21 cellular contexts compared by ENCODE assay signal in the genomic region with DNA sequence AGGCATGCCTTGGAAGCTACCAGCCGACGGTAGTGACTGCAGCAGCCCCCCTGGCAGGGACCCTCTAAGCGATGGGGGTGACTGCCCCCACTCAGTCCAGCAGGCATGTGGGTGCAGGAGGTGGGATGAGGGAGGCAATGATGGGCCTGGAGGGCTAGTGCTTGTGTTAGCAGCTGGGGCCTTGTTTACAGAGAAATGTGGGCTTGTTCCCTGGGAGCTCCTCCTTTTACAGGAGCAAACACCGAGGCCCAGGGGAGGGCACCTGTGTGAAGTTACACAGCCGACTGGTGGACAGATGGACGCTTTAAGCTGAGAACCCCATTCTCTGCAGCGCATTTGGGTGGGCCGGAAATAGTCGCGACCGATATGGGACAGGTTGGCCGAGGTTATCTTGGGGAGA.
DNase-seq lines count a peak whose midpoint lies in the region; ATAC-seq and TF ChIP-seq lines count a peak whose summit lies in the region.
"Had no signal": no experiment of that assay in that cellular context is flagged by ENCODE, and none has a peak within 500 bp of the region (broad histone marks: within the 10 kb centered on the region; RNA-seq: fewer than 3 reads in every experiment).

No MANE protein-coding gene starts in this region.

- H3K36me3 Mint-ChIP-seq in activated T-helper 2 cell treated with anti-CD3 and anti-CD28 coated beads, Interferon-gamma antibody, Interleukin-2, Interleukin-4, amounts not matched to agents 10 μg/mL and 5 μg/mL and 100 μg/mL, durations not matched to agents 14 hours and 24 hours and 36 hours (ENCODE audit: low read depth): no peaks in the 10 kb centered on the region
- peaks cover 8% of the 10 kb centered on the region for H3K36me3 Mint-ChIP-seq in progenitor cell of endocrine pancreas (ENCODE audit: insufficient read depth)

- no peak overlapping the region for H3K27ac ChIP-seq in uterus
- H3K27ac ChIP-seq: BLaER1, GM23248, PC-9 had no signal

- H3K9me3 Mint-ChIP-seq in activated T-helper 2 cell treated with anti-CD3 and anti-CD28 coated beads, Interferon-gamma antibody, Interleukin-2, Interleukin-4, amounts not matched to agents 10 μg/mL and 5 μg/mL and 100 μg/mL, durations not matched to agents 14 hours and 24 hours and 36 hours: peaks cover 5% of the 10 kb centered on the region
- peaks cover 11% of the 10 kb centered on the region for H3K9me3 Mint-ChIP-seq in progenitor cell of endocrine pancreas (ENCODE audit: low read depth)

- H3K27me3 Mint-ChIP-seq in activated T-helper 2 cell treated with anti-CD3 and anti-CD28 coated beads, Interferon-gamma antibody, Interleukin-2, Interleukin-4, amounts not matched to agents 10 μg/mL and 5 μg/mL and 100 μg/mL, durations not matched to agents 14 hours and 24 hours and 36 hours (ENCODE audit: low read depth): no peaks in the 10 kb centered on the region
- H3K27me3 Mint-ChIP-seq in progenitor cell of endocrine pancreas: no peaks in the 10 kb centered on the region

- intact Hi-C loops in activated T-helper 2 cell treated with anti-CD3 and anti-CD28 coated beads, Interferon-gamma antibody, Interleukin-2, Interleukin-4, amounts not matched to agents 10 μg/mL and 5 μg/mL and 100 μg/mL, durations not matched to agents 14 hours and 24 hours and 36 hours (cut with micrococcal nuclease): no loop called here
- intact Hi-C loops in uterus (cut with DNase I; ENCODE audit: low total_unique reads): no loop called here

- no peak overlapping the region for H3K4me3 ChIP-seq in uterus
- H3K4me3 ChIP-seq: BLaER1, GM23248, PC-9 had no signal

- no peaks in the 10 kb centered on the region for H3K4me1 Mint-ChIP-seq in activated T-helper 2 cell treated with anti-CD3 and anti-CD28 coated beads, Interferon-gamma antibody, Interleukin-2, Interleukin-4, amounts not matched to agents 10 μg/mL and 5 μg/mL and 100 μg/mL, durations not matched to agents 14 hours and 24 hours and 36 hours (ENCODE audit: low read depth)
- H3K4me1 Mint-ChIP-seq in progenitor cell of endocrine pancreas (ENCODE audit: low read depth): peaks cover 4% of the 10 kb centered on the region
- H3K4me1 Mint-ChIP-seq: CD8-positive, alpha-beta memory T cell had no signal

- H3K36me3 ChIP-seq in uterus: no peaks in the 10 kb centered on the region
- H3K36me3 ChIP-seq: BLaER1 had no signal

- no peak overlapping the region for H3K4me3 Mint-ChIP-seq in activated T-helper 2 cell treated with anti-CD3 and anti-CD28 coated beads, Interferon-gamma antibody, Interleukin-2, Interleukin-4, amounts not matched to agents 10 μg/mL and 5 μg/mL and 100 μg/mL, durations not matched to agents 14 hours and 24 hours and 36 hours (ENCODE audit: low read depth)
- no peak overlapping the region for H3K4me3 Mint-ChIP-seq in progenitor cell of endocrine pancreas (ENCODE audit: low read depth)
- H3K4me3 Mint-ChIP-seq: CD8-positive, alpha-beta memory T cell had no signal

- no peaks in the 10 kb centered on the region for H3K4me1 ChIP-seq in uterus

- no peaks in the 10 kb centered on the region for H3K27me3 ChIP-seq in uterus
- H3K27me3 ChIP-seq: BLaER1 had no signal

- no peak for TF ChIP-seq POLR2A in uterus (IDR thresholded peaks at IDR 0.05)

- TF ChIP-seq CTCF in progenitor cell of endocrine pancreas (IDR thresholded peaks at IDR 0.05; ENCODE audit: unreplicated experiment) (no peak), uterus (IDR thresholded peaks at IDR 0.05) (no peak)

- no peaks in the 10 kb centered on the region for H3K9me3 ChIP-seq in uterus

- peak; percentile 1 for DNase-seq in AG20443 (ENCODE audit: low spot score)
- peak; percentile 1 for DNase-seq in activated T-helper 2 cell treated with anti-CD3 and anti-CD28 coated beads, Interferon-gamma antibody, Interleukin-2, Interleukin-4, amounts not matched to agents 10 μg/mL and 5 μg/mL and 100 μg/mL, durations not matched to agents 14 hours and 24 hours and 36 hours (ENCODE audit: low spot score)
- peak; percentile 34 for DNase-seq in left lobe of liver (ENCODE audit: low spot score)
- no peak for DNase-seq in progenitor cell of endocrine pancreas (ENCODE audit: low spot score, unreplicated experiment)
- no peak for DNase-seq in COR-L47 (lab: John Stamatoyannopoulos, UW)
- no peak for DNase-seq in NCI-H2171 treated with DMSO at 0.1 percent for 48 hours (lab: John Stamatoyannopoulos, UW)
- DNase-seq in uterus: no peak
- DNase-seq: CD8-positive, alpha-beta memory T cell; DMS 273 treated with DMSO at 0.1 percent for 48 hours; GF-D8; GM23248; KG1; NCI-H1417 treated with DMSO at 0.1 percent for 48 hours; NCI-H1930; NCI-H2171; NCI-H446 treated with DMSO at 0.1 percent for 48 hours; NCI-H748 treated with DMSO at 0.1 percent for 48 hours; PC-9 had no signal

- no peak overlapping the region for H3K27ac Mint-ChIP-seq in activated T-helper 2 cell treated with anti-CD3 and anti-CD28 coated beads, Interferon-gamma antibody, Interleukin-2, Interleukin-4, amounts not matched to agents 10 μg/mL and 5 μg/mL and 100 μg/mL, durations not matched to agents 14 hours and 24 hours and 36 hours
- H3K27ac Mint-ChIP-seq in progenitor cell of endocrine pancreas: peak overlapping the region; percentile 9

- ATAC-seq in left lobe of liver (no peak), HG02623 (IDR thresholded peaks at IDR 0.05; ENCODE audit: unreplicated experiment) (no peak)
- ATAC-seq: HCT116 had no signal

Comparison
In these comparisons a context has a peak if more than half of its experiments do, and no peak if none do; other contexts are left out.
1. DNase-seq: peak in AG20443 (single experiment), activated T-helper 2 cell treated with anti-CD3 and anti-CD28 coated beads, Interferon-gamma antibody, Interleukin-2, Interleukin-4, amounts not matched to agents 10 μg/mL and 5 μg/mL and 100 μg/mL, durations not matched to agents 14 hours and 24 hours and 36 hours (single experiment) and left lobe of liver (single experiment); none in progenitor cell of endocrine pancreas (single experiment), COR-L47 (single experiment), NCI-H2171 treated with DMSO at 0.1 percent for 48 hours (single experiment) and uterus (0 of 2).